18 cellular contexts compared by ENCODE assay signal in the genomic region with DNA sequence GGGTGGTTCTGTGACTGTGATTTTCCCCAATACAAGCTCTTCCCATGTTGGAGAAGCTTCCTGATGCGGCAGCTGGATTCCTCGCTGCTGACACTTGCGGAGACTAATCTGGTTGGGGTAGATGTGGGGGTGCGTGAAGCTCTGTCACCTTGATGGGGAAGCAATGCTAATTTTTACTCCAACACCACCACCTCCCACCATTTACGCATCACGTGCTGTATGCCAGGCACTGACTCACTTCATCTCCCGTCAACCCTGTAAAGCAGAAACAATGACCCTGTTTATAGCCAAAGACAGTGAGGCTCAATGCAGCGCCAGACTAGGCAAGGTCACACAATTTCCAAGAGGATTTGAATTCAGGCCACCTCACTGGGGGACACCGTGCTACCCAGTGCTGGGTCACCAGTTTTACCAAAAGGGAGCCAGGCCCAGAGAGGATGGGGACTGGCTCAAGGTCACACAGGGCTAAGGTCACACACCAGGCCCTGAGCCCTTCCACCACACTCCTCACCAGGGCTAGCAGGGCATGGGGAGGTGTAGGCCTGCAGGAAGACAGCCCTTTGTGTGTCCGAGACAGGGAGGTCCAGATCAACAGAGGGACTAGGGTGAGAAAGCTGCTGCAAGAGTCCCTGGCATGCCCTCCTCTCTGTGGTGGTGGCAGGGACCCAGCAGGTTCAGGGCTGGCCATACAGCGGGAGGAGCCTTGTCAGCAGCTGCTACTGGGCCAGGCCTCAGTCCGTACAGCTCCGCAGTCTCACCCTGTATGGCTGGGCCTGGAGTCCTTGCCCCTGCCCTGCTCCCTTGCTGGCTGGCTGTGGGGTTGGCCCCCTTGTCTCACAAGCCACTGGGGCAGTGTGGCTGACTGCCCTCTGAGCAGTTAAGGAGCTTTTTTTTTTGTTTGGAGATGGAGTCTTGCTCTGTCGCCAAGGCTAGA. TPM values are rescaled to one million over a fixed set of nuclear protein-coding genes. Genes with fewer than 3 reads are reported as not detected.
DNase-seq lines count a peak whose midpoint lies in the region; FAIRE-seq and TF ChIP-seq lines count a peak whose summit lies in the region.
"Had no signal": no experiment of that assay in that cellular context is flagged by ENCODE, and none has a peak within 500 bp of the region (broad histone marks: within the 10 kb centered on the region; RNA-seq: fewer than 3 reads in every experiment).

No MANE protein-coding gene starts in this region.

- no peaks in the 10 kb centered on the region for H3K27me3 ChIP-seq in endodermal cell (ENCODE audit: control insufficient read depth, insufficient read depth, low read length, poor library complexity, severe bottlenecking)

- H3K4me3 Mint-ChIP-seq in endodermal cell (no peak overlapping the region), nephron progenitor cell (peak overlapping the region; percentile 16)
- H3K4me3 Mint-ChIP-seq: B cell, GM23338, HFFc6 had no signal

- no peaks in the 10 kb centered on the region for H3K9me3 ChIP-seq in endodermal cell (ENCODE audit: control insufficient read depth, low read length)

- H3K4me1 Mint-ChIP-seq in endodermal cell (peaks cover 6% of the 10 kb centered on the region), nephron progenitor cell (peaks cover 14% of the 10 kb centered on the region)

- TF ChIP-seq CTCF in endodermal cell (conservative IDR thresholded peaks at IDR 0.05) (no peak), nephron progenitor cell (IDR thresholded peaks at IDR 0.05) (no peak), D721Med (IDR thresholded peaks at IDR 0.05; ENCODE audit: insufficient read depth, missing control alignments) (no peak)

- H3K9me3 Mint-ChIP-seq in endodermal cell (peaks cover 9% of the 10 kb centered on the region), nephron progenitor cell (peaks cover 18% of the 10 kb centered on the region)
- H3K9me3 Mint-ChIP-seq: CD4-positive, alpha-beta memory T cell; HFFc6 had no signal

- in situ Hi-C loops in SK-MEL-5 (cut with HindIII; ENCODE audit: low pct_unique_long_range_greater_than_20kb, low sequenced_read_pairs): loop anchor here (10.0 kb wide), 1 partner anchor 105 kb away; no protein-coding TSS in a partner anchor

- DNase-seq in SK-MEL-5 (ENCODE audit: low read depth, low spot score): peak; percentile 92
- DNase-seq in endodermal cell: peak; percentile 45
- DNase-seq in nephron progenitor cell: no peak
- peak; percentile 40 for DNase-seq in superior temporal gyrus (ENCODE audit: extremely low spot score)
- DNase-seq in D721Med (ENCODE audit: insufficient read length, low spot score): no peak
- DNase-seq in SW 1271 (lab: John Stamatoyannopoulos, UW): no peak
- DNase-seq in central memory CD4-positive, alpha-beta T cell: no peak
- DNase-seq: ACHN; CD4-positive, alpha-beta memory T cell; HFFc6; NCI-H1105; NCI-H1694 treated with DMSO at 0.1 percent for 48 hours; NCI-H446 treated with DMSO at 0.1 percent for 48 hours; NCI-H748 treated with DMSO at 0.1 percent for 48 hours; PC-3 had no signal

- H3K27ac Mint-ChIP-seq in endodermal cell: no peak overlapping the region
- H3K27ac Mint-ChIP-seq in nephron progenitor cell: no peak overlapping the region
- H3K27ac Mint-ChIP-seq: B cell, GM23338, HFFc6 had no signal

- H3K36me3 Mint-ChIP-seq in endodermal cell (ENCODE audit: low read depth) (no peaks in the 10 kb centered on the region), nephron progenitor cell (ENCODE audit: low read depth) (no peaks in the 10 kb centered on the region)

- no peak overlapping the region for H3K4me3 ChIP-seq in endodermal cell (ENCODE audit: low read length)
- H3K4me3 ChIP-seq: GM23338 had no signal

- H3K27ac ChIP-seq in endodermal cell (ENCODE audit: low read depth, low read length): no peak overlapping the region
- H3K27ac ChIP-seq: KMS-11 had no signal

- H3K4me1 ChIP-seq in endodermal cell (ENCODE audit: control insufficient read depth, insufficient read depth, low read length): no peaks in the 10 kb centered on the region

- H3K9ac ChIP-seq in endodermal cell (ENCODE audit: extremely low read depth, low read length, poor library complexity, severe bottlenecking): no peak overlapping the region
- H3K9ac ChIP-seq: KMS-11 had no signal

- WGBS in endodermal cell (ENCODE audit: insufficient coverage in 1 of 2, insufficient read length in 1 of 2), 2 experiments: 89 to 92% methylated on average over 6 to 14 of the region's 14 CpGs

- FAIRE-seq in D721Med (lab: Jason Lieb, UNC): no peak

- H3K36me3 ChIP-seq in endodermal cell (ENCODE audit: control insufficient read depth, insufficient read depth, low read length): no peaks in the 10 kb centered on the region

- peaks cover 11% of the 10 kb centered on the region for H3K27me3 Mint-ChIP-seq in endodermal cell (ENCODE audit: insufficient read depth)
- H3K27me3 Mint-ChIP-seq in nephron progenitor cell (ENCODE audit: low read depth, poor library complexity): peaks cover 5% of the 10 kb centered on the region
- H3K27me3 Mint-ChIP-seq: B cell; CD4-positive, alpha-beta memory T cell had no signal

RNA-seq across cellular contexts. Expression of a gene that starts 3.3 kb away (rescaled TPM):
- total RNA-seq in SK-MEL-5 (2014; rRNA removed; shearing (Covaris generic)): 1.4 and 1.7 TPM in 2 replicates
- 1.3 and 1.7 TPM in 2 replicates for polyA plus RNA-seq in SK-MEL-5 (2015; cell fraction: cytosol; rRNA removed)
- polyA plus RNA-seq in SK-MEL-5 (2015; cell fraction: nucleus; rRNA removed): 29.9 and 30.4 TPM in 2 replicates
- under 1 TPM in 1 of 2 donors, not detected in 1; 0.95 TPM for total RNA-seq in endodermal cell
- 2.0 TPM for polyA plus RNA-seq in endodermal cell (2013, experiment 1 of 2)
- polyA plus RNA-seq in endodermal cell (2013, experiment 2 of 2): 1.2 TPM
- total RNA-seq: GM23338 had no signal

RNA-seq across cellular contexts. Expression of a gene that starts 3.6 kb away (rescaled TPM):
- total RNA-seq in SK-MEL-5 (2014; rRNA removed; shearing (Covaris generic)): 469 and 490 TPM in 2 replicates
- polyA plus RNA-seq in SK-MEL-5 (2015; cell fraction: cytosol; rRNA removed): 430 and 453 TPM in 2 replicates
- 102 and 104 TPM in 2 replicates for polyA plus RNA-seq in SK-MEL-5 (2015; cell fraction: nucleus; rRNA removed)
- total RNA-seq in endodermal cell: 100 to 1,000 TPM; 178 to 187 TPM
- 109 TPM for polyA plus RNA-seq in endodermal cell (2013, experiment 1 of 2)
- 106 TPM for polyA plus RNA-seq in endodermal cell (2013, experiment 2 of 2)

RNA-seq across cellular contexts. Expression of a gene that starts 23.1 kb away (rescaled TPM):
- 35.8 and 39.3 TPM in 2 replicates for total RNA-seq in SK-MEL-5 (2014; rRNA removed; shearing (Covaris generic))
- 34.6 and 68.0 TPM in 2 replicates for polyA plus RNA-seq in SK-MEL-5 (2015; cell fraction: cytosol; rRNA removed)
- polyA plus RNA-seq in SK-MEL-5 (2015; cell fraction: nucleus; rRNA removed): 8.2 and 11.0 TPM in 2 replicates
- total RNA-seq in endodermal cell: 10 to 100 TPM; 18.0 to 25.9 TPM
- polyA plus RNA-seq in endodermal cell (2013, experiment 1 of 2): 25.5 TPM
- polyA plus RNA-seq in endodermal cell (2013, experiment 2 of 2): 25.3 TPM

RNA-seq across cellular contexts. Expression of a gene that starts 23.1 kb away (rescaled TPM):
- total RNA-seq in SK-MEL-5 (2014; rRNA removed; shearing (Covaris generic)): 50.3 and 64.2 TPM in 2 replicates
- 47.6 and 69.0 TPM in 2 replicates for polyA plus RNA-seq in SK-MEL-5 (2015; cell fraction: cytosol; rRNA removed)
- 21.6 and 37.5 TPM in 2 replicates for polyA plus RNA-seq in SK-MEL-5 (2015; cell fraction: nucleus; rRNA removed)
- total RNA-seq in endodermal cell: 10 to 100 TPM; 45.1 to 54.4 TPM
- polyA plus RNA-seq in endodermal cell (2013, experiment 1 of 2): 40.7 TPM
- 33.0 TPM for polyA plus RNA-seq in endodermal cell (2013, experiment 2 of 2)

RNA-seq across cellular contexts. Expression of a gene that starts 31.4 kb away (rescaled TPM):
- 2,381 and 2,529 TPM in 2 replicates for total RNA-seq in SK-MEL-5 (2014; rRNA removed; shearing (Covaris generic))
- 2,546 and 3,044 TPM in 2 replicates for polyA plus RNA-seq in SK-MEL-5 (2015; cell fraction: cytosol; rRNA removed)
- polyA plus RNA-seq in SK-MEL-5 (2015; cell fraction: nucleus; rRNA removed): 976 and 1,209 TPM in 2 replicates
- total RNA-seq in endodermal cell: 1,000 to 10,000 TPM; 2,418 to 2,634 TPM
- 2,489 TPM for polyA plus RNA-seq in endodermal cell (2013, experiment 1 of 2)
- 2,405 TPM for polyA plus RNA-seq in endodermal cell (2013, experiment 2 of 2)

Comparison
In these comparisons a context has a peak if more than half of its experiments do, and no peak if none do; other contexts are left out.
1. DNase-seq: peak in SK-MEL-5 (single experiment), endodermal cell (single experiment) and superior temporal gyrus (single experiment); none in nephron progenitor cell (single experiment), D721Med (single experiment), SW 1271 (0 of 2) and central memory CD4-positive, alpha-beta T cell (single experiment).